ENCODE assay signal across 15 cellular contexts in genomic region chr1:82795503-82796149, GRCh38.
DNase-seq lines count a peak whose midpoint lies in the region; ATAC-seq and TF ChIP-seq lines count a peak whose summit lies in the region.
"Had no signal": no experiment of that assay in that cellular context is flagged by ENCODE, and none has a peak within 500 bp of the region (broad histone marks: within the 10 kb centered on the region; RNA-seq: fewer than 3 reads in every experiment).

No MANE protein-coding gene starts in this region.

- no peaks in the 10 kb centered on the region for H3K27me3 ChIP-seq in brain microvascular endothelial cell (replicated peaks)
- H3K27me3 ChIP-seq: pancreas, transverse colon had no signal

- intact Hi-C loops in left cardiac atrium (cut with DNase I) = no loop called here

- peak; percentile 34 for TF ChIP-seq CTCF in brain microvascular endothelial cell (IDR thresholded peaks at IDR 0.05; ENCODE audit: low read depth, low read length, missing control alignments)

- DNase-seq in A172 (ENCODE audit: low spot score) = peak; percentile 7
- peak; percentile 45 for DNase-seq in KBM-7
- DNase-seq in brain microvascular endothelial cell = peak; percentile 10
- DNase-seq in GDM1 (lab: John Stamatoyannopoulos, UW) = no peak
- DNase-seq in left cardiac atrium = no peak
- DNase-seq in activated effector memory CD4-positive, alpha-beta T cell treated with Interleukin-2 at 50 U/mL for 16 hours = no peak
- DNase-seq: ACHN, MM.1S, NCI-H345, pancreas, RPMI8226, T1000, transverse colon had no signal

- ATAC-seq in GM21360 (IDR thresholded peaks at IDR 0.05; ENCODE audit: unreplicated experiment) (peak; percentile 74), HG03139 (IDR thresholded peaks at IDR 0.05; ENCODE audit: unreplicated experiment) (no peak), left cardiac atrium (no peak)
- ATAC-seq: pancreas had no signal

- H3K4me3 ChIP-seq in brain microvascular endothelial cell (ENCODE audit: low read depth, low read length) = no peak overlapping the region
- H3K4me3 ChIP-seq: pancreas, transverse colon had no signal

- no peaks in the 10 kb centered on the region for H3K36me3 ChIP-seq in brain microvascular endothelial cell (replicated peaks)
- H3K36me3 ChIP-seq: pancreas, transverse colon had no signal

- in situ Hi-C loops in KBM-7 (cut with MboI; ENCODE audit: low pct_unique_long_range_greater_than_20kb, low sequenced_read_pairs) = no loop called here
- in situ Hi-C loops in brain microvascular endothelial cell (cut with HindIII; ENCODE audit: low pct_ligation_motif_present, low sequenced_read_pairs) = no loop called here

- no peak overlapping the region for H3K27ac ChIP-seq in brain microvascular endothelial cell
- H3K27ac ChIP-seq: pancreas, transverse colon had no signal

Comparison
In these comparisons a context has a peak if more than half of its experiments do, and no peak if none do; other contexts are left out.
1. DNase-seq: peak in A172 (single experiment), KBM-7 (single experiment) and brain microvascular endothelial cell (single experiment); none in GDM1 (single experiment), left cardiac atrium (single experiment) and activated effector memory CD4-positive, alpha-beta T cell treated with Interleukin-2 at 50 U/mL for 16 hours (single experiment).